In genomic region chr17:8237175-8237574, GRCh38 we compare ENCODE assay signal across 27 cellular contexts. TPM values are rescaled to one million over a fixed set of nuclear protein-coding genes. Genes with fewer than 3 reads are reported as not detected.
A peak's percentile ranks its signal among the peaks of the same experiment; 100 is the strongest.
DNase-seq lines count a peak whose midpoint lies in the region; ATAC-seq, FAIRE-seq and TF ChIP-seq lines count a peak whose summit lies in the region.
"Had no signal": no experiment of that assay in that cellular context is flagged by ENCODE, and none has a peak within 500 bp of the region (broad histone marks: within the 10 kb centered on the region; RNA-seq: fewer than 3 reads in every experiment).

No MANE protein-coding gene starts in this region.

- TF ChIP-seq CTCF in VCaP (conservative IDR thresholded peaks at IDR 0.05): no peak
- no peak for TF ChIP-seq CTCF in lower leg skin (IDR thresholded peaks at IDR 0.05)

- no peak overlapping the region for H3K4ac ChIP-seq in trophoblast cell (ENCODE audit: low read depth, low read length)

- DNase-seq in NCI-H1105 treated with DMSO at 0.1 percent for 48 hours (lab: John Stamatoyannopoulos, UW) (peak; percentile 46), NCI-H1105 (lab: John Stamatoyannopoulos, UW) (no peak), GM12892 (ENCODE audit: insufficient read length) (no peak), trophoblast cell (peak; percentile 57 to 69), lower leg skin (ENCODE audit: low spot score in 2 of 2) (no peak)
- DNase-seq: activated CD4-positive, alpha-beta T cell treated with anti-CD3 and anti-CD28 coated beads, Interleukin-2, amount 50 U/mL, for 48 hours; activated CD8-positive, alpha-beta memory T cell treated with anti-CD3 and anti-CD28 coated beads, Interleukin-2, amount 50 U/mL, for 4 hours; CD4-positive, alpha-beta memory T cell; cerebellar nuclear complex; dorsolateral prefrontal cortex; GDM1; Kasumi-1; NCI-H2107; NCI-H526 treated with DMSO at 0.1 percent for 48 hours; stimulated activated CD4-positive, alpha-beta T cell treated with anti-CD3 and anti-CD28 coated beads, Interleukin-4, amount 100 ng/mL, for 4 hours; stimulated activated naive CD8-positive, alpha-beta T cell treated with anti-CD3 and anti-CD28 coated beads, Interleukin-15, Interleukin-2, amounts not matched to agents 100 U/mL and 50 U/mL, for 24 hours; SW 1271; thyroid gland had no signal

- no peak overlapping the region for H2BK5ac ChIP-seq in trophoblast cell (ENCODE audit: low read depth, low read length, poor library complexity)

- H3K79me2 ChIP-seq in trophoblast cell (ENCODE audit: control insufficient read depth, insufficient read depth, low read length, poor library complexity): no peaks in the 10 kb centered on the region

- H3K9me3 ChIP-seq in trophoblast cell (ENCODE audit: insufficient read depth, low read depth, low read length): no peaks in the 10 kb centered on the region
- H3K9me3 ChIP-seq: thyroid gland had no signal

- H3K27me3 ChIP-seq in trophoblast cell (ENCODE audit: insufficient read depth, low read length): no peaks in the 10 kb centered on the region
- H3K27me3 ChIP-seq: dorsolateral prefrontal cortex, thyroid gland had no signal

- ATAC-seq in HG03095 (IDR thresholded peaks at IDR 0.05; ENCODE audit: unreplicated experiment): no peak
- no peak for ATAC-seq in GM18907 (IDR thresholded peaks at IDR 0.05; ENCODE audit: unreplicated experiment)
- ATAC-seq: activated T-helper 17 cell treated with anti-CD3 and anti-CD28 coated beads, Interleukin-2, amount 50 U/mL, for 72 hours; sciatic nerve; stimulated activated naive CD8-positive, alpha-beta T cell treated with anti-CD3 and anti-CD28 coated beads, Interleukin-15, Interleukin-2, amounts not matched to agents 100 U/mL and 50 U/mL, for 24 hours had no signal

- peak; percentile 14 for FAIRE-seq in GM12892 (lab: Jason Lieb, UNC)
- FAIRE-seq: endothelial cell of umbilical vein, H54, keratinocyte had no signal

- H2BK12ac ChIP-seq in trophoblast cell (ENCODE audit: low read length): no peak overlapping the region

- H4K91ac ChIP-seq in trophoblast cell (ENCODE audit: low read depth, low read length): no peak overlapping the region

- no CpG with 5 or more reads among the region's 7 CpGs for WGBS in trophoblast cell (ENCODE audit: extremely low coverage, insufficient coverage, insufficient read length)
- WGBS in lower leg skin, 2 donors: 91 to 94% methylated on average over 7 of the region's 7 CpGs

- H3K14ac ChIP-seq in trophoblast cell (ENCODE audit: low read length): no peak overlapping the region

- H3K4me1 ChIP-seq in trophoblast cell (ENCODE audit: control insufficient read depth in 1 of 2, insufficient read depth in 2 of 2, low read length in 2 of 2): no peaks in the 10 kb centered on the region
- H3K4me1 ChIP-seq: thyroid gland had no signal

- no peak overlapping the region for H2AFZ ChIP-seq in trophoblast cell (ENCODE audit: insufficient read depth, low read length, poor library complexity)

- H2AK5ac ChIP-seq in trophoblast cell (ENCODE audit: low read length): no peak overlapping the region

- no peak overlapping the region for H2BK120ac ChIP-seq in trophoblast cell (ENCODE audit: insufficient read depth, low read length, poor library complexity)

- no peak overlapping the region for H3K4me3 ChIP-seq in trophoblast cell (ENCODE audit: low read depth, low read length)
- H3K4me3 ChIP-seq in lower leg skin (ENCODE audit: low read depth, poor library complexity, severe bottlenecking): no peak overlapping the region
- H3K4me3 ChIP-seq: dorsolateral prefrontal cortex, thyroid gland had no signal

- H3K79me1 ChIP-seq in trophoblast cell (ENCODE audit: low read length): no peaks in the 10 kb centered on the region

- intact Hi-C loops in lower leg skin (cut with DNase I; ENCODE audit: low total_unique reads): no loop called here

- H3K4me2 ChIP-seq in trophoblast cell (ENCODE audit: low read length): no peak overlapping the region

- H3K36me3 ChIP-seq in trophoblast cell (ENCODE audit: control insufficient read depth in 1 of 2, insufficient read depth in 2 of 2, low read length in 2 of 2): peaks cover 28 to 39% of the 10 kb centered on the region in 2 experiments

- peak overlapping the region; percentile 35 for H3K27ac ChIP-seq in VCaP
- no peak overlapping the region for H3K27ac ChIP-seq in trophoblast cell (ENCODE audit: low read depth, low read length)
- H3K27ac ChIP-seq: 22Rv1, thyroid gland had no signal

- H3K9ac ChIP-seq in trophoblast cell (ENCODE audit: low read length): no peak overlapping the region

- H4K8ac ChIP-seq in trophoblast cell (ENCODE audit: low read depth, low read length): no peak overlapping the region

- H3K18ac ChIP-seq in trophoblast cell (ENCODE audit: low read length): no peak overlapping the region

- no peak overlapping the region for H4K12ac ChIP-seq in trophoblast cell (ENCODE audit: low read depth, low read length)

- no peak for TF ChIP-seq POLR2A in GM12892 (IDR thresholded peaks at IDR 0.05; ENCODE audit: low read depth, low read length)
- no peak for TF ChIP-seq POLR2A in lower leg skin (IDR thresholded peaks at IDR 0.05)

- H3K23ac ChIP-seq in trophoblast cell (ENCODE audit: low read length): no peak overlapping the region

RNA-seq across cellular contexts. Expression of gene CTC1, which starts 10.7 kb away (rescaled TPM):
- polyA plus RNA-seq in GM12892 (2012; ENCODE audit: missing spikeins): 27.3 TPM
- 10.1 and 10.3 TPM in 2 replicates for polyA plus RNA-seq in trophoblast cell (2013)
- total RNA-seq in lower leg skin: 10 to 100 TPM; 11.2 to 32.0 (median 15.9) TPM

RNA-seq across cellular contexts. Expression of gene PFAS, which starts 11.9 kb away (rescaled TPM):
- 33.9 TPM for polyA plus RNA-seq in GM12892 (2012; ENCODE audit: missing spikeins)
- 13.3 and 14.4 TPM in 2 replicates for polyA plus RNA-seq in trophoblast cell (2013)
- 10 to 100 TPM in 3 of 4 donors, 1 to 10 TPM in 1; 6.2 to 19.0 (median 15.7) TPM for total RNA-seq in lower leg skin

RNA-seq across cellular contexts. Expression of gene AURKB, which starts 26.8 kb away (rescaled TPM):
- polyA plus RNA-seq in GM12892 (2012; ENCODE audit: missing spikeins): 62.4 TPM
- 77.1 and 81.2 TPM in 2 replicates for polyA plus RNA-seq in trophoblast cell (2013)
- total RNA-seq in lower leg skin: 10 to 100 TPM in 2 of 4 donors, 1 to 10 TPM in 2; 3.2 to 12.9 (median 8.6) TPM

RNA-seq across cellular contexts. Expression of gene BORCS6, which starts 47.2 kb away (rescaled TPM):
- 2.0 TPM for polyA plus RNA-seq in GM12892 (2012; ENCODE audit: missing spikeins)
- 3.3 and 3.6 TPM in 2 replicates for polyA plus RNA-seq in trophoblast cell (2013)
- 10 to 100 TPM; 22.0 to 26.6 (median 25.0) TPM for total RNA-seq in lower leg skin

RNA-seq across cellular contexts. Expression of gene RANGRF, which starts 51.3 kb away (rescaled TPM):
- 53.4 TPM for polyA plus RNA-seq in GM12892 (2012; ENCODE audit: missing spikeins)
- polyA plus RNA-seq in trophoblast cell (2013): 32.6 and 35.6 TPM in 2 replicates
- total RNA-seq in lower leg skin: 10 to 100 TPM; 11.4 to 18.1 (median 13.5) TPM

Comparison
In these comparisons a context has a peak if more than half of its experiments do, and no peak if none do; other contexts are left out.
1. DNase-seq: peak in NCI-H1105 treated with DMSO at 0.1 percent for 48 hours (single experiment) and trophoblast cell (2 of 2); none in NCI-H1105 (single experiment), GM12892 (single experiment) and lower leg skin (0 of 2).